Comparison of ENCODE assay signal across 17 cellular contexts in genomic region chr4:171130126-171130801, GRCh38.
DNase-seq lines count a peak whose midpoint lies in the region; ATAC-seq, FAIRE-seq and TF ChIP-seq lines count a peak whose summit lies in the region.
"Had no signal": no experiment of that assay in that cellular context is flagged by ENCODE, and none has a peak within 500 bp of the region (broad histone marks: within the 10 kb centered on the region; RNA-seq: fewer than 3 reads in every experiment).

No MANE protein-coding gene starts in this region.

- no peaks in the 10 kb centered on the region for H3F3A ChIP-seq in MM.1S (ENCODE audit: insufficient read depth, low read length)

- H3K4me2 ChIP-seq in MM.1S (ENCODE audit: low read depth, low read length) = no peak overlapping the region

- no peaks in the 10 kb centered on the region for H3K9me2 ChIP-seq in MM.1S (replicated peaks; ENCODE audit: insufficient read depth, low read length)

- H3K4me3 ChIP-seq in MM.1S (ENCODE audit: low read length) = no peak overlapping the region
- H3K4me3 ChIP-seq: ascending aorta, dorsolateral prefrontal cortex, suprapubic skin had no signal

- 0 out of 2 replicates have a peak, but pooled peaks cover 3% of the 10 kb centered on the region for H3K4me1 ChIP-seq in MM.1S (ENCODE audit: low read length)
- H3K4me1 ChIP-seq: BE2C, suprapubic skin had no signal

- H2AFZ ChIP-seq in MM.1S (ENCODE audit: low read length) = no peak overlapping the region

- FAIRE-seq in islet of Langerhans (lab: Jason Lieb, UNC) = peak; percentile 49

- no peaks in the 10 kb centered on the region for H3K36me3 ChIP-seq in MM.1S (replicated peaks; ENCODE audit: insufficient read depth, low read length)
- H3K36me3 ChIP-seq: ascending aorta, BE2C, suprapubic skin had no signal

- H3K9ac ChIP-seq in MM.1S (ENCODE audit: low read length) = no peak overlapping the region

- H3K9me3 ChIP-seq in MM.1S (replicated peaks; ENCODE audit: insufficient read depth, low read length) = no peaks in the 10 kb centered on the region
- H3K9me3 ChIP-seq: ascending aorta, BE2C, suprapubic skin had no signal

- H4K20me1 ChIP-seq in MM.1S (ENCODE audit: insufficient read depth, low read length) = no peaks in the 10 kb centered on the region

- ATAC-seq in GM19438 (IDR thresholded peaks at IDR 0.05; ENCODE audit: low read depth, unreplicated experiment) = peak; percentile 58
- ATAC-seq in HG03095 (IDR thresholded peaks at IDR 0.05; ENCODE audit: unreplicated experiment) = no peak
- ATAC-seq in HG02852 (IDR thresholded peaks at IDR 0.05; ENCODE audit: unreplicated experiment) = no peak
- ATAC-seq: SK-N-SH treated with all-trans-retinoic acid at 6 μM for 48 hours had no signal

- no peak overlapping the region for H3K27ac ChIP-seq in MM.1S (ENCODE audit: low read length)
- H3K27ac ChIP-seq: dorsolateral prefrontal cortex, suprapubic skin, VCaP had no signal

- H3K27me3 ChIP-seq in MM.1S (replicated peaks; ENCODE audit: insufficient read depth, low read length) = no peaks in the 10 kb centered on the region
- H3K27me3 ChIP-seq: ascending aorta, BE2C, suprapubic skin had no signal

- peak; percentile 36 for DNase-seq in MM.1S
- peak; percentile 6 for DNase-seq in retina
- no peak for DNase-seq in NCI-H2107 (lab: John Stamatoyannopoulos, UW)
- no peak for DNase-seq in stimulated activated CD4-positive, alpha-beta T cell treated with anti-CD3 and anti-CD28 coated beads, Interleukin-4, amount 100 ng/mL, for 24 hours
- DNase-seq: activated effector memory CD4-positive, alpha-beta T cell treated with Interleukin-2 at 50 U/mL for 16 hours; BE2C; dorsolateral prefrontal cortex; NCI-H345; occipital lobe had no signal

- H3K79me2 ChIP-seq in MM.1S (ENCODE audit: low read length) = no peaks in the 10 kb centered on the region

- TF ChIP-seq CTCF in MM.1S (IDR thresholded peaks at IDR 0.05; ENCODE audit: low read length) = no peak

Comparison
In these comparisons a context has a peak if more than half of its experiments do, and no peak if none do; other contexts are left out.
1. DNase-seq: peak in MM.1S (single experiment) and retina (single experiment); none in NCI-H2107 (single experiment) and stimulated activated CD4-positive, alpha-beta T cell treated with anti-CD3 and anti-CD28 coated beads, Interleukin-4, amount 100 ng/mL, for 24 hours (single experiment).